Comparison of ENCODE assay signal across 8 cellular contexts in the genomic region with DNA sequence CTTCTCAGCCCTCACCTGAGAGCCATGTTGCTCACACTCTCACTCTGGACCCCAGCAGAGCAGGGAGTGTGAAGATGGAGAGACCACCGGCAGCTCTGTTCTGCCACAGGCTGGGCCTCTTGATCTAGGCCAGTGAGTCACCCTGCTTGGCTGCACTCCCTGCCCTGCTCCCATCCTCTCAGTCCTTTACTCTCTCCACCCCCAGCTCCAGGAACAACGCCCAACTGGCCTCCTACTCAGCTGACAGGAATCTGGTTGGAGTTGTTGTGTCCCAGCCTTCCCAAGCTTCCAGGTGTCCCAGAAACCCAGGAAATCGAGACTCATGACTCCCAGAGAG. TPM values are rescaled to one million over a fixed set of nuclear protein-coding genes. Genes with fewer than 3 reads are reported as not detected.
DNase-seq lines count a peak whose midpoint lies in the region; ATAC-seq and TF ChIP-seq lines count a peak whose summit lies in the region.

A gene with protein sequence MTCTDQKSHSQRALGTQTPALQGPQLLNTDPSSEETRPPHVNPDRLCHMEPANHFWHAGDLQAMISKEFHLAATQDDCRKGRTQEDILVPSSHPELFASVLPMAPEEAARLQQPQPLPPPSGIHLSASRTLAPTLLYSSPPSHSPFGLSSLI (plus strand): TSS at position 261 of the 337 bp plus-strand sequence. CDS start 14,833 bp downstream, outside the sequence.

- H3K4me3 ChIP-seq in body of pancreas (no peak within 1 kb of the TSS), spleen (peak within 1 kb of the TSS in 1 of 8 donors; percentile 7)

- H3K36me3 ChIP-seq in body of pancreas (replicated peaks in 1 of 2; ENCODE audit: insufficient read depth in 1 of 2, low read depth in 2 of 2) (no peaks in the 10 kb centered on the region), spleen (no peaks in the 10 kb centered on the region)

- H3K27ac ChIP-seq in body of pancreas (peak within 1 kb of the TSS in 2 of 4 donors; percentile 39 to 55), spleen (peak within 1 kb of the TSS in 4 of 8 donors; percentile 5 to 57 (median 40))

- H3K9me3 ChIP-seq in body of pancreas (no peaks in the 10 kb centered on the region), spleen (no peaks in the 10 kb centered on the region)

- H3K4me1 ChIP-seq in body of pancreas (peaks cover 4% of the 10 kb centered on the region), spleen (peaks cover 0 to 22% (median 0%) of the 10 kb centered on the region in 6 donors)

- TF ChIP-seq POLR2A in body of pancreas (IDR thresholded peaks at IDR 0.05) (no peak), spleen (IDR thresholded peaks at IDR 0.05) (no peak)

- intact Hi-C loops in body of pancreas (cut with DNase I) (no loop called here), spleen (cut with DNase I; ENCODE audit: low total_unique reads) (no loop called here)

- ATAC-seq in body of pancreas (peak; percentile 79), GM21576 (IDR thresholded peaks at IDR 0.05; ENCODE audit: unreplicated experiment) (no peak), GM19463 (IDR thresholded peaks at IDR 0.05; ENCODE audit: unreplicated experiment) (no peak)

- WGBS in body of pancreas, 2 donors: 23 to 29% methylated on average over 3 of the region's 3 CpGs
- 29 to 75% (median 41%) methylated on average over 3 of the region's 3 CpGs for WGBS in spleen, 5 donors

- TF ChIP-seq CTCF in body of pancreas (IDR thresholded peaks at IDR 0.05) (no peak), spleen (IDR thresholded peaks at IDR 0.05 in 8 of 11, conservative IDR thresholded peaks at IDR 0.05 in 3 of 11) (no peak)

- H3K27me3 ChIP-seq in body of pancreas: no peaks in the 10 kb centered on the region
- H3K27me3 ChIP-seq in spleen (replicated peaks in 1 of 7): peaks cover 0 to 40% (median 0%) of the 10 kb centered on the region in 7 donors

- peak; percentile 87 for DNase-seq in H4 (ENCODE audit: low spot score)
- DNase-seq in body of pancreas: peak; percentile 39 to 91 (median 66)
- peak; percentile 95 for DNase-seq in islet precursor cell
- peak; percentile 63 for DNase-seq in spleen
- DNase-seq in stimulated activated CD4-positive, alpha-beta T cell treated with anti-CD3 and anti-CD28 coated beads, Interleukin-2, amount 100 ng/mL, for 24 hours: no peak
- DNase-seq in retina: no peak

RNA-seq across cellular contexts. Expression of the gene that starts here (rescaled TPM):
- total RNA-seq in H4 (2014; rRNA removed; shearing (Covaris generic)): 0.06 and 0.35 TPM in 2 replicates
- 1 to 10 TPM; 1.6 to 3.4 TPM for total RNA-seq in body of pancreas
- 1 to 10 TPM in 2 of 7 donors, under 1 TPM in 2, not detected in 3; 0.76 to 3.4 (median 1.1) TPM for total RNA-seq in spleen
- polyA plus RNA-seq in spleen: under 1 TPM; 0.11 to 0.70 (median 0.21) TPM

Comparison
In these comparisons a context has a peak if more than half of its experiments do, and no peak if none do; other contexts are left out.
1. Peak in DNase-seq in H4; RNA of the gene not detected or under 1 TPM.
2. DNase-seq: peak in body of pancreas (4 of 4), islet precursor cell (single experiment) and spleen (single experiment); none in stimulated activated CD4-positive, alpha-beta T cell treated with anti-CD3 and anti-CD28 coated beads, Interleukin-2, amount 100 ng/mL, for 24 hours (0 of 2) and retina (single experiment).